24 cellular contexts compared by ENCODE assay signal in the genomic region with DNA sequence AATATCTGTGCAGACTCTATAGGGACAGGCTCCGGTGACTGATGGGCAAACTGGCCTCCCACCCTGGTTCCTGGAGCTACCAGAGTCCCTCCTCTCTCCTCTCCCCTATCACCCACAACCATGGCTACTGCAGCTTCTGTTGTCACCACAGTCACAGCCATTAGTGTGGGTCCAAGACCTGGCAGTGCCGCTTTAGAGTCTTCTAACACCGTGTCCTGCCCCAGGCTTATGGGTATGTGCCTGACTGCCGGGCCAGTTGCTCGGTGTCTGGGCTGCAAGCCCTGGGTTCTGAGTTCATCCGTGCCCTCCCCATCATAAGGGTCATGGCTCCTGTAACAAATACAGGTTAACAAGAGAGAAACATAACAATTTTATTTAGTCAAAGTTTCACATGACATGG.
"Had no signal": no experiment of that assay in that cellular context is flagged by ENCODE, and none has a peak within 500 bp of the region (broad histone marks: within the 10 kb centered on the region; RNA-seq: fewer than 3 reads in every experiment).

No MANE protein-coding gene starts in this region.

- H3K9me3 Mint-ChIP-seq: activated CD4-positive, alpha-beta memory T cell treated with anti-CD3 and anti-CD28 coated beads for 36 hours; activated CD4-positive, alpha-beta T cell treated with anti-CD3 and anti-CD28 coated beads, Interleukin-2, amount 10 ng/mL, durations not matched to agents 24 days and 14 days; activated naive CD4-positive, alpha-beta T cell treated with anti-CD3 and anti-CD28 coated beads, Interleukin-2, amount 10 ng/mL, durations not matched to agents 7 days and 5 days; activated naive CD4-positive, alpha-beta T cell treated with anti-CD3 and anti-CD28 coated beads, Interleukin-2, amount 50 U/mL, for 72 hours; activated naive CD8-positive, alpha-beta T cell treated with anti-CD3 and anti-CD28 coated beads, Interleukin-2, amount 10 ng/mL, durations not matched to agents 7 days and 5 days; activated T-cell treated with anti-CD3 and anti-CD28 coated beads, Interleukin-2, amount 50 U/mL, for 24 hours; activated T-cell treated with anti-CD3 and anti-CD28 coated beads, Interleukin-2, amount 50 U/mL, for 72 hours; brain; central memory CD8-positive, alpha-beta T cell; dendritic cell treated with granulocyte-macrophage colony-stimulating factor and Interleukin-4, amounts not matched to agents 40 ng/mL and 50 ng/mL, for 4 days; endodermal cell had no signal

- ATAC-seq: activated CD4-positive, alpha-beta T cell treated with anti-CD3 and anti-CD28 coated beads for 36 hours; activated CD8-positive, alpha-beta memory T cell treated with anti-CD3 and anti-CD28 coated beads, Interleukin-2, amount 10 ng/mL, durations not matched to agents 7 days and 5 days; activated CD8-positive, alpha-beta T cell treated with anti-CD3 and anti-CD28 coated beads, Interleukin-2, amount 10 ng/mL, durations not matched to agents 7 days and 5 days; activated naive CD4-positive, alpha-beta T cell treated with anti-CD3 and anti-CD28 coated beads, Interleukin-2, amount 50 U/mL, for 72 hours; activated T-cell treated with anti-CD3 and anti-CD28 coated beads, Interleukin-2, amount 50 U/mL, for 72 hours; foreskin keratinocyte; gastrocnemius medialis had no signal

- H3K27me3 Mint-ChIP-seq: activated CD4-positive, alpha-beta memory T cell treated with anti-CD3 and anti-CD28 coated beads for 36 hours; activated CD4-positive, alpha-beta T cell treated with anti-CD3 and anti-CD28 coated beads for 36 hours; activated CD4-positive, alpha-beta T cell treated with anti-CD3 and anti-CD28 coated beads, Interleukin-2, amount 10 ng/mL, durations not matched to agents 24 days and 14 days; activated CD8-positive, alpha-beta memory T cell treated with anti-CD3 and anti-CD28 coated beads, Interleukin-2, amount 10 ng/mL, durations not matched to agents 7 days and 5 days; activated naive CD4-positive, alpha-beta T cell treated with anti-CD3 and anti-CD28 coated beads, Interleukin-2, amount 10 ng/mL, durations not matched to agents 7 days and 5 days; activated naive CD8-positive, alpha-beta T cell treated with anti-CD3 and anti-CD28 coated beads, Interleukin-2, amount 10 ng/mL, durations not matched to agents 7 days and 5 days; activated T-cell treated with anti-CD3 and anti-CD28 coated beads, Interleukin-2, amount 50 U/mL, for 24 hours; brain; central memory CD8-positive, alpha-beta T cell; dendritic cell treated with granulocyte-macrophage colony-stimulating factor and Interleukin-4, amounts not matched to agents 40 ng/mL and 50 ng/mL, for 4 days had no signal

- DNase-seq: activated CD4-positive, alpha-beta memory T cell treated with anti-CD3 and anti-CD28 coated beads for 36 hours; activated CD4-positive, alpha-beta T cell treated with anti-CD3 and anti-CD28 coated beads for 36 hours; activated CD4-positive, alpha-beta T cell treated with anti-CD3 and anti-CD28 coated beads, Interleukin-2, amount 10 ng/mL, durations not matched to agents 24 days and 14 days; activated CD4-positive, CD25-positive, alpha-beta regulatory T cell; activated CD4-positive, CD25-positive, alpha-beta regulatory T cell treated with anti-CD3 and anti-CD28 coated beads, Interleukin-2, amount 50 U/mL, for 72 hours; activated CD8-positive, alpha-beta memory T cell treated with anti-CD3 and anti-CD28 coated beads, Interleukin-2, amount 10 ng/mL, durations not matched to agents 7 days and 5 days; activated CD8-positive, alpha-beta memory T cell treated with anti-CD3 and anti-CD28 coated beads, Interleukin-2, amount 50 U/mL, for 4 hours; activated CD8-positive, alpha-beta T cell treated with anti-CD3 and anti-CD28 coated beads, Interleukin-2, amount 10 ng/mL, durations not matched to agents 7 days and 5 days; activated gamma-delta T cell; activated naive CD4-positive, alpha-beta T cell; activated naive CD4-positive, alpha-beta T cell treated with anti-CD3 and anti-CD28 coated beads, Interleukin-2, amount 10 ng/mL, durations not matched to agents 7 days and 5 days; activated naive CD8-positive, alpha-beta T cell treated with anti-CD3 and anti-CD28 coated beads, Interleukin-2, amount 10 ng/mL, durations not matched to agents 7 days and 5 days; activated T-cell treated with anti-CD3 and anti-CD28 coated beads, Interleukin-2, amount 50 U/mL, for 24 hours; activated T-cell treated with anti-CD3 and anti-CD28 coated beads, Interleukin-2, amount 50 U/mL, for 72 hours; dorsolateral prefrontal cortex; effector memory CD4-positive, alpha-beta T cell; endodermal cell; foreskin keratinocyte; gastrocnemius medialis; T-helper 2 cell had no signal

- H3K4me1 Mint-ChIP-seq: central memory CD8-positive, alpha-beta T cell had no signal

- H3K36me3 Mint-ChIP-seq: activated CD8-positive, alpha-beta memory T cell treated with anti-CD3 and anti-CD28 coated beads, Interleukin-2, amount 10 ng/mL, durations not matched to agents 7 days and 5 days; activated naive CD4-positive, alpha-beta T cell treated with anti-CD3 and anti-CD28 coated beads, Interleukin-2, amount 10 ng/mL, durations not matched to agents 7 days and 5 days; activated naive CD4-positive, alpha-beta T cell treated with anti-CD3 and anti-CD28 coated beads, Interleukin-2, amount 50 U/mL, for 72 hours; activated naive CD8-positive, alpha-beta T cell treated with anti-CD3 and anti-CD28 coated beads, Interleukin-2, amount 10 ng/mL, durations not matched to agents 7 days and 5 days had no signal

- H3K27ac Mint-ChIP-seq: activated CD4-positive, alpha-beta memory T cell treated with anti-CD3 and anti-CD28 coated beads for 36 hours; activated CD4-positive, alpha-beta T cell treated with anti-CD3 and anti-CD28 coated beads for 36 hours; activated CD4-positive, alpha-beta T cell treated with anti-CD3 and anti-CD28 coated beads, Interleukin-2, amount 10 ng/mL, durations not matched to agents 24 days and 14 days; activated CD8-positive, alpha-beta memory T cell treated with anti-CD3 and anti-CD28 coated beads, Interleukin-2, amount 10 ng/mL, durations not matched to agents 7 days and 5 days; activated CD8-positive, alpha-beta T cell treated with anti-CD3 and anti-CD28 coated beads, Interleukin-2, amount 10 ng/mL, durations not matched to agents 7 days and 5 days; activated naive CD4-positive, alpha-beta T cell treated with anti-CD3 and anti-CD28 coated beads, Interleukin-2, amount 10 ng/mL, durations not matched to agents 7 days and 5 days; activated naive CD4-positive, alpha-beta T cell treated with anti-CD3 and anti-CD28 coated beads, Interleukin-2, amount 50 U/mL, for 72 hours; activated naive CD8-positive, alpha-beta T cell treated with anti-CD3 and anti-CD28 coated beads, Interleukin-2, amount 10 ng/mL, durations not matched to agents 7 days and 5 days; activated T-cell treated with anti-CD3 and anti-CD28 coated beads, Interleukin-2, amount 50 U/mL, for 24 hours; activated T-cell treated with anti-CD3 and anti-CD28 coated beads, Interleukin-2, amount 50 U/mL, for 72 hours; dendritic cell treated with granulocyte-macrophage colony-stimulating factor and Interleukin-4, amounts not matched to agents 40 ng/mL and 50 ng/mL, for 4 days; endodermal cell had no signal

- H3K4me3 Mint-ChIP-seq: activated CD4-positive, alpha-beta memory T cell treated with anti-CD3 and anti-CD28 coated beads for 36 hours; activated CD4-positive, alpha-beta T cell treated with anti-CD3 and anti-CD28 coated beads for 36 hours; activated CD4-positive, alpha-beta T cell treated with anti-CD3 and anti-CD28 coated beads, Interleukin-2, amount 10 ng/mL, durations not matched to agents 24 days and 14 days; activated CD8-positive, alpha-beta memory T cell treated with anti-CD3 and anti-CD28 coated beads, Interleukin-2, amount 10 ng/mL, durations not matched to agents 7 days and 5 days; activated CD8-positive, alpha-beta T cell treated with anti-CD3 and anti-CD28 coated beads, Interleukin-2, amount 10 ng/mL, durations not matched to agents 7 days and 5 days; activated naive CD4-positive, alpha-beta T cell treated with anti-CD3 and anti-CD28 coated beads, Interleukin-2, amount 10 ng/mL, durations not matched to agents 7 days and 5 days; activated naive CD8-positive, alpha-beta T cell treated with anti-CD3 and anti-CD28 coated beads, Interleukin-2, amount 10 ng/mL, durations not matched to agents 7 days and 5 days; activated T-cell treated with anti-CD3 and anti-CD28 coated beads, Interleukin-2, amount 50 U/mL, for 24 hours; activated T-cell treated with anti-CD3 and anti-CD28 coated beads, Interleukin-2, amount 50 U/mL, for 72 hours; brain; central memory CD8-positive, alpha-beta T cell; dendritic cell treated with granulocyte-macrophage colony-stimulating factor and Interleukin-4, amounts not matched to agents 40 ng/mL and 50 ng/mL, for 4 days; endodermal cell had no signal
